Comparison of ENCODE assay signal across 8 cellular contexts in the genomic region with DNA sequence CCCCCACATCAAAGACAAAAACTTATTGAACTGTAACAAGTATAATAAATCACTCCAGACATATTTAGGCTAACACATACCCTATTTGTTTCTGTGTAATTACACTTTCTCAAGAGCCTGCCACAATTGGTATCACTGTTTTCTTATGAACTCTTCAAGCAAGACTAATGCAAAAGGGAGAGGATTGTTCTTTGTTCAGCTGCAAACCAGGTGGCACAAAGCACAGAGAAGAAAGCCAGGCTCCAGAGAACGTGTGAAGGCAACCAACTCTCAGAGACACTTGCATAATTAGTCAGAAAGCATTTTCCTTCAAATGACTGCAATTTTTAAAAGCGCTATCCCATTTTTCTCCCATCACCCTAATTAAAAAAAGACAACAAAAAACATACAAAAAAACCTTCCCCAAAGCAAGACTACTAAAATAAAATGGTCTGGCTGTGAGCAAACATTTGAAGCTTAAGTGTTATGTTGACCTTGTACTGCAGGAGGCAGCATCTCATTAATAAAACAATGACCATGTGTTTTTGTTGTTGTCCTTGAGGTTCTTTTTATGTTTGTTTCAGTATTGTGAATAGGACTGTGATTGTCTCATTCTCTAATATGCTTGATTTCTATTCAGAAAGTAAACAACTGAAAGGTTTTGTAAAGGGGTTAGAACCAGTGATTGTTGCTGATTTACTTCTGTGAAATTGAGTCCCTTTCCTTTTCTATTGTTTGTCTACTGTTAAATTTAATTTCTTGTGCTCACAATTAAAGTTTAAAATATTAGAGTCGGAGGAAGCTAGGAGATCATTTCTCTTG.
A peak's percentile ranks its signal among the peaks of the same experiment; 100 is the strongest.
DNase-seq lines count a peak whose midpoint lies in the region; ATAC-seq, FAIRE-seq and TF ChIP-seq lines count a peak whose summit lies in the region.

No MANE protein-coding gene starts in this region.

- no peak overlapping the region for H3K4me3 ChIP-seq in Caco-2 (ENCODE audit: low read depth, low read length)

- H3K4me3 Mint-ChIP-seq in Caco-2 (ENCODE audit: unreplicated experiment) = no peak overlapping the region
- H3K4me3 Mint-ChIP-seq in activated CD4-positive, alpha-beta memory T cell treated with anti-CD3 and anti-CD28 coated beads, Interleukin-2, amount 10 ng/mL, durations not matched to agents 7 days and 5 days = no peak overlapping the region

- peaks cover 20% of the 10 kb centered on the region for H3K4me1 Mint-ChIP-seq in Caco-2 (ENCODE audit: low read depth, unreplicated experiment)
- no peaks in the 10 kb centered on the region for H3K4me1 Mint-ChIP-seq in activated CD4-positive, alpha-beta memory T cell treated with anti-CD3 and anti-CD28 coated beads, Interleukin-2, amount 10 ng/mL, durations not matched to agents 7 days and 5 days

- peaks cover 11% of the 10 kb centered on the region for H3K9me3 Mint-ChIP-seq in Caco-2 (ENCODE audit: unreplicated experiment)
- no peaks in the 10 kb centered on the region for H3K9me3 Mint-ChIP-seq in activated CD4-positive, alpha-beta memory T cell treated with anti-CD3 and anti-CD28 coated beads, Interleukin-2, amount 10 ng/mL, durations not matched to agents 7 days and 5 days

- H3K27me3 Mint-ChIP-seq in Caco-2 (ENCODE audit: insufficient read depth, unreplicated experiment) = no peaks in the 10 kb centered on the region
- H3K27me3 Mint-ChIP-seq in activated CD4-positive, alpha-beta memory T cell treated with anti-CD3 and anti-CD28 coated beads, Interleukin-2, amount 10 ng/mL, durations not matched to agents 7 days and 5 days = peaks cover 1% of the 10 kb centered on the region

- no peaks in the 10 kb centered on the region for H3K36me3 Mint-ChIP-seq in Caco-2 (ENCODE audit: insufficient read depth, unreplicated experiment)
- no peaks in the 10 kb centered on the region for H3K36me3 Mint-ChIP-seq in activated CD4-positive, alpha-beta memory T cell treated with anti-CD3 and anti-CD28 coated beads, Interleukin-2, amount 10 ng/mL, durations not matched to agents 7 days and 5 days (ENCODE audit: low read depth)

- POLR2A ChIA-PET in Caco-2 (lab: Charles Lee) = no interaction called here
- POLR2A ChIA-PET in activated CD4-positive, alpha-beta memory T cell treated with anti-CD3 and anti-CD28 coated beads, Interleukin-2, amount 10 ng/mL, durations not matched to agents 7 days and 5 days (lab: Charles Lee) = no interaction called here

- no peaks in the 10 kb centered on the region for H3K4me1 ChIP-seq in Caco-2

- no peaks in the 10 kb centered on the region for H3K27me3 ChIP-seq in Caco-2 (replicated peaks; ENCODE audit: control insufficient read depth, insufficient read depth, low read length)

- H3K27ac Mint-ChIP-seq in Caco-2 (ENCODE audit: unreplicated experiment) = no peak overlapping the region
- no peak overlapping the region for H3K27ac Mint-ChIP-seq in activated CD4-positive, alpha-beta memory T cell treated with anti-CD3 and anti-CD28 coated beads, Interleukin-2, amount 10 ng/mL, durations not matched to agents 7 days and 5 days

- intact Hi-C loops in Caco-2 (cut with micrococcal nuclease; ENCODE audit: unreplicated experiment) = loop anchor here (1.0 to 10.0 kb wide), 8 partner anchors 12 to 707 kb away; no protein-coding TSS in a partner anchor

- peak; percentile 84 for FAIRE-seq in frontal cortex (lab: Jason Lieb, UNC)

- peak in 1 of 2 experiments; percentile 20 for DNase-seq in Caco-2
- peak; percentile 23 for DNase-seq in HS-27A (ENCODE audit: low read depth)
- peak; percentile 35 for DNase-seq in RPMI7951 (ENCODE audit: low read depth)
- DNase-seq in frontal cortex (ENCODE audit: low spot score in 2 of 2) = no peak
- peak; percentile 77 for DNase-seq in renal cortical epithelial cell (ENCODE audit: low read depth)
- DNase-seq in activated CD4-positive, alpha-beta memory T cell treated with anti-CD3 and anti-CD28 coated beads, Interleukin-2, amount 10 ng/mL, durations not matched to agents 7 days and 5 days = no peak
- no peak for DNase-seq in central memory CD4-positive, alpha-beta T cell

- H3K36me3 ChIP-seq in Caco-2 (ENCODE audit: control insufficient read depth, insufficient read depth, low read length) = no peaks in the 10 kb centered on the region

- CTCF ChIA-PET in Caco-2 (lab: Charles Lee) = interaction anchor here (1.3 kb wide), 1 partner anchor 305 kb away, joined by 5 read pairs; no protein-coding TSS in a partner anchor
- CTCF ChIA-PET in activated CD4-positive, alpha-beta memory T cell treated with anti-CD3 and anti-CD28 coated beads, Interleukin-2, amount 10 ng/mL, durations not matched to agents 7 days and 5 days (lab: Charles Lee) = no interaction called here

- no TSS peak for BruUV-seq in Caco-2 (replicated peaks; lab: Mats Ljungman, UMichigan)

- no peak for ATAC-seq in GM19397 (IDR thresholded peaks at IDR 0.05; ENCODE audit: unreplicated experiment)

- peak; percentile 22 to 78 for TF ChIP-seq CTCF in Caco-2 (IDR thresholded peaks at IDR 0.05; ENCODE audit: insufficient read depth in 1 of 2, low read depth in 1 of 2, low read length in 1 of 2, severe bottlenecking in 1 of 2, unreplicated experiment in 1 of 2)

- 0 out of 2 replicates have a peak, but pooled peaks cover 3% of the 10 kb centered on the region for H3K9me3 ChIP-seq in Caco-2

Comparison
In these comparisons a context has a peak if more than half of its experiments do, and no peak if none do; other contexts are left out.
1. DNase-seq: peak in HS-27A (single experiment), RPMI7951 (single experiment) and renal cortical epithelial cell (single experiment); none in frontal cortex (0 of 2), activated CD4-positive, alpha-beta memory T cell treated with anti-CD3 and anti-CD28 coated beads, Interleukin-2, amount 10 ng/mL, durations not matched to agents 7 days and 5 days (single experiment) and central memory CD4-positive, alpha-beta T cell (single experiment).